Comparison of ENCODE assay signal across 1 cellular context in the genomic region with DNA sequence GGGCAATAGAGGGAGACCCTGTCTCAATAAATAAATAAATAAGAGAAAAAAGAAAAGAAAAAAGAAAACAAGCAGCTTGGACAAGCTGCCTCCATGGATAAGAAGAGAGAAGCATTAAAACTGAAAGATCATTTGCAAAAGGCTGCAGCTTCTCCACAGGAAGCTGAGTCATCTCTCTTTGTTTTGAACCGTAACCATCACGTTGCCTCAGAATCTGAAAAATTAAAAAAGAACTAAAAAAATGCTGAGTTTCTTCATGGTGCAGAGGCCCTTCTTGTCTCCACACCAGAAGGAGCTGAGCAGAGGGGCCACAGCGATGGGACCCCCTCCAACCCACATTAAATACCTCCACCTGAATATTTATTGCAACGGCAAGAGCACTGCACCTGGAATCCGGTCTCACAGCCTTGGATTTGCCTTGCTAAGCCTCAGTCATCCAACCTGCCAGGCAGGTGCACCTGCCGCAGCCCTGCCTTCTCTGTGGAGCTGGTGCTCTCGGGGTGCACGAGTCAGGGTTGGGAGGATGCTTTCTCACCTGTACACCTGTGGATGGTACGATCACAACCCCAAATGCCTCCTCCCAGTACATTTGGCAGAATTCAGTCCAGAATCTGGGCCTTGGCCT.
A peak's percentile ranks its signal among the peaks of the same experiment; 100 is the strongest.
TF ChIP-seq lines count a peak whose summit lies in the region.

No MANE protein-coding gene starts in this region.

TF ChIP-seq in GM12878, 131 proteins besides CTCF, POLR2A, EP300 and RAD21 (continued from another document):
- TF ChIP-seq, protein P1, sequence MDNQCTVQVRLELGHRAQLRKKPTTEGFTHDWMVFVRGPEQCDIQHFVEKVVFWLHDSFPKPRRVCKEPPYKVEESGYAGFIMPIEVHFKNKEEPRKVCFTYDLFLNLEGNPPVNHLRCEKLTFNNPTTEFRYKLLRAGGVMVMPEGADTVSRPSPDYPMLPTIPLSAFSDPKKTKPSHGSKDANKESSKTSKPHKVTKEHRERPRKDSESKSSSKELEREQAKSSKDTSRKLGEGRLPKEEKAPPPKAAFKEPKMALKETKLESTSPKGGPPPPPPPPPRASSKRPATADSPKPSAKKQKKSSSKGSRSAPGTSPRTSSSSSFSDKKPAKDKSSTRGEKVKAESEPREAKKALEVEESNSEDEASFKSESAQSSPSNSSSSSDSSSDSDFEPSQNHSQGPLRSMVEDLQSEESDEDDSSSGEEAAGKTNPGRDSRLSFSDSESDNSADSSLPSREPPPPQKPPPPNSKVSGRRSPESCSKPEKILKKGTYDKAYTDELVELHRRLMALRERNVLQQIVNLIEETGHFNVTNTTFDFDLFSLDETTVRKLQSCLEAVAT (IDR thresholded peaks at IDR 0.05), result no peak; the same call in 1 of the 2 replicates
- TF ChIP-seq ZNF622 (IDR thresholded peaks at IDR 0.05), result no peak
- TF ChIP-seq JUND (IDR thresholded peaks at IDR 0.05; ENCODE audit: low read depth, low read length), result peak; percentile 37; the same call in 1 of the 2 replicates
- TF ChIP-seq SRF (IDR thresholded peaks at IDR 0.05; ENCODE audit: low read depth in 2 of 2, low read length in 2 of 2), result no peak
- TF ChIP-seq, protein P2, sequence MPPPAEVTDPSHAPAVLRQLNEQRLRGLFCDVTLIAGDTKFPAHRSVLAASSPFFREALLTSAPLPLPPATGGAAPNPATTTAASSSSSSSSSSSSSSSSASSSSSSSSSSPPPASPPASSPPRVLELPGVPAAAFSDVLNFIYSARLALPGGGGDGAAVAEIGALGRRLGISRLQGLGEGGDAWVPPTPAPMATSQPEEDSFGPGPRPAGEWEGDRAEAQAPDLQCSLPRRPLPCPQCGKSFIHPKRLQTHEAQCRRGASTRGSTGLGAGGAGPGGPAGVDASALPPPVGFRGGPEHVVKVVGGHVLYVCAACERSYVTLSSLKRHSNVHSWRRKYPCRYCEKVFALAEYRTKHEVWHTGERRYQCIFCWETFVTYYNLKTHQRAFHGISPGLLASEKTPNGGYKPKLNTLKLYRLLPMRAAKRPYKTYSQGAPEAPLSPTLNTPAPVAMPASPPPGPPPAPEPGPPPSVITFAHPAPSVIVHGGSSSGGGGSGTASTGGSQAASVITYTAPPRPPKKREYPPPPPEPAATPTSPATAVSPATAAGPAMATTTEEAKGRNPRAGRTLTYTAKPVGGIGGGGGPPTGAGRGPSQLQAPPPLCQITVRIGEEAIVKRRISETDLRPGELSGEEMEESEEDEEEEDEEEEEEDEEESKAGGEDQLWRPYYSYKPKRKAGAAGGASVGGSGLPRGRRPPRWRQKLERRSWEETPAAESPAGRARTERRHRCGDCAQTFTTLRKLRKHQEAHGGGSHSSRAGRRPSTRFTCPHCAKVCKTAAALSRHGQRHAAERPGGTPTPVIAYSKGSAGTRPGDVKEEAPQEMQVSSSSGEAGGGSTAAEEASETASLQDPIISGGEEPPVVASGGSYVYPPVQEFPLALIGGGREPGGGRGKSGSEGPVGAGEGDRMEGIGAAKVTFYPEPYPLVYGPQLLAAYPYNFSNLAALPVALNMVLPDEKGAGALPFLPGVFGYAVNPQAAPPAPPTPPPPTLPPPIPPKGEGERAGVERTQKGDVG (CRISPR knock-in tag; IDR thresholded peaks at IDR 0.05), result no peak
- peak; percentile 54 for TF ChIP-seq RUNX3 (IDR thresholded peaks at IDR 0.05; ENCODE audit: low read length)
- TF ChIP-seq POLR2AphosphoS5 (IDR thresholded peaks at IDR 0.05; ENCODE audit: low read length), result no peak
- TF ChIP-seq, protein P3, sequence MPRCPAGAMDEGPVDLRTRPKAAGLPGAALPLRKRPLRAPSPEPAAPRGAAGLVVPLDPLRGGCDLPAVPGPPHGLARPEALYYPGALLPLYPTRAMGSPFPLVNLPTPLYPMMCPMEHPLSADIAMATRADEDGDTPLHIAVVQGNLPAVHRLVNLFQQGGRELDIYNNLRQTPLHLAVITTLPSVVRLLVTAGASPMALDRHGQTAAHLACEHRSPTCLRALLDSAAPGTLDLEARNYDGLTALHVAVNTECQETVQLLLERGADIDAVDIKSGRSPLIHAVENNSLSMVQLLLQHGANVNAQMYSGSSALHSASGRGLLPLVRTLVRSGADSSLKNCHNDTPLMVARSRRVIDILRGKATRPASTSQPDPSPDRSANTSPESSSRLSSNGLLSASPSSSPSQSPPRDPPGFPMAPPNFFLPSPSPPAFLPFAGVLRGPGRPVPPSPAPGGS (IDR thresholded peaks at IDR 0.05; ENCODE audit: borderline replicate concordance, insufficient read depth, low read depth, low read length, poor library complexity, severe bottlenecking), result no peak
- TF ChIP-seq ZNF207 (IDR thresholded peaks at IDR 0.05; ENCODE audit: borderline replicate concordance), result no peak
- TF ChIP-seq TCF12 (IDR thresholded peaks at IDR 0.05; ENCODE audit: low read depth, low read length), result 0 out of 2 replicates have a peak, but pooled peaks have one; percentile 21
- TF ChIP-seq, protein P4, sequence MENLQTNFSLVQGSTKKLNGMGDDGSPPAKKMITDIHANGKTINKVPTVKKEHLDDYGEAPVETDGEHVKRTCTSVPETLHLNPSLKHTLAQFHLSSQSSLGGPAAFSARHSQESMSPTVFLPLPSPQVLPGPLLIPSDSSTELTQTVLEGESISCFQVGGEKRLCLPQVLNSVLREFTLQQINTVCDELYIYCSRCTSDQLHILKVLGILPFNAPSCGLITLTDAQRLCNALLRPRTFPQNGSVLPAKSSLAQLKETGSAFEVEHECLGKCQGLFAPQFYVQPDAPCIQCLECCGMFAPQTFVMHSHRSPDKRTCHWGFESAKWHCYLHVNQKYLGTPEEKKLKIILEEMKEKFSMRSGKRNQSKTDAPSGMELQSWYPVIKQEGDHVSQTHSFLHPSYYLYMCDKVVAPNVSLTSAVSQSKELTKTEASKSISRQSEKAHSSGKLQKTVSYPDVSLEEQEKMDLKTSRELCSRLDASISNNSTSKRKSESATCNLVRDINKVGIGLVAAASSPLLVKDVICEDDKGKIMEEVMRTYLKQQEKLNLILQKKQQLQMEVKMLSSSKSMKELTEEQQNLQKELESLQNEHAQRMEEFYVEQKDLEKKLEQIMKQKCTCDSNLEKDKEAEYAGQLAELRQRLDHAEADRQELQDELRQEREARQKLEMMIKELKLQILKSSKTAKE (IDR thresholded peaks at IDR 0.05; ENCODE audit: low read depth, poor library complexity, severe bottlenecking), result peak; percentile 30
- TF ChIP-seq ATF7 (IDR thresholded peaks at IDR 0.05; ENCODE audit: low read depth), result peak; percentile 62
- no peak for TF ChIP-seq CHD1 (IDR thresholded peaks at IDR 0.05; ENCODE audit: low read depth, low read length)
